19 cellular contexts compared by ENCODE assay signal in the genomic region with DNA sequence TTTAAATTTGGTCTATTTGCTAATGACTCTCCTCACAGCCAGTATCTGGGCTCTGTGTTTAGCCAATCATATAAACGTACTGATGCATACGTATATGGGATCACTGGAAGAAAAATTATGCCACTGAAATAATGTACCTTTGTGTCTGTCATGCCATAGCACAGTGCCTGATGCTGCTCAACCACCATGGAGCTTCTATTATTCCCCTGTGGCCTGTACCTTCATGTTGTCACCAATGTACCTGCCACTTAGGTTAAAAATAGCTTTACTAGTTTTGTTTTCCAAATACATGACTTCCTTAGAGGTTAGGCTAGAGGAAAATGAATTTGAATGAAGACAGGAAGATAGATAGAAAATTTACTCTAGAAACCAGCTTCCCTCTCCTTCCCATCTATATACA. TPM values are rescaled to one million over a fixed set of nuclear protein-coding genes. Genes with fewer than 3 reads are reported as not detected.
DNase-seq lines count a peak whose midpoint lies in the region; ATAC-seq and TF ChIP-seq lines count a peak whose summit lies in the region.
"Had no signal": no experiment of that assay in that cellular context is flagged by ENCODE, and none has a peak within 500 bp of the region (broad histone marks: within the 10 kb centered on the region; RNA-seq: fewer than 3 reads in every experiment).

No MANE protein-coding gene starts in this region.

- no peak overlapping the region for H3K27ac ChIP-seq in CD4-positive, alpha-beta T cell (ENCODE audit: low read depth, low read length)
- H3K27ac ChIP-seq in breast epithelium = no peak overlapping the region
- H3K27ac ChIP-seq: epithelial cell of prostate had no signal

- peaks cover 5% of the 10 kb centered on the region for H3K36me3 ChIP-seq in breast epithelium
- H3K36me3 ChIP-seq: HAP-1 had no signal

- H3K9me3 Mint-ChIP-seq in CD4-positive, alpha-beta T cell = peaks cover 3% of the 10 kb centered on the region
- peaks cover 9% of the 10 kb centered on the region for H3K9me3 Mint-ChIP-seq in WTC11

- ATAC-seq in CD4-positive, alpha-beta T cell (ENCODE audit: poor library complexity) = no peak
- peak; percentile 87 for ATAC-seq in GM18907 (IDR thresholded peaks at IDR 0.05; ENCODE audit: unreplicated experiment)
- ATAC-seq in HG03108 (IDR thresholded peaks at IDR 0.05; ENCODE audit: unreplicated experiment) = peak; percentile 82
- no peak for ATAC-seq in WTC11
- ATAC-seq in HG02885 (IDR thresholded peaks at IDR 0.05; ENCODE audit: poor library complexity, unreplicated experiment) = no peak

- no peaks in the 10 kb centered on the region for H3K27me3 ChIP-seq in CD4-positive, alpha-beta T cell (ENCODE audit: control insufficient read depth, insufficient read depth, low read length)
- H3K27me3 ChIP-seq in breast epithelium = no peaks in the 10 kb centered on the region
- H3K27me3 ChIP-seq: transverse colon had no signal

- POLR2A ChIA-PET in CD4-positive, alpha-beta T cell (lab: Charles Lee) = no interaction called here
- POLR2A ChIA-PET in WTC11 (lab: Charles Lee) = no interaction called here

- no peaks in the 10 kb centered on the region for H3K27me3 Mint-ChIP-seq in CD4-positive, alpha-beta T cell
- H3K27me3 Mint-ChIP-seq in WTC11 (ENCODE audit: low read depth) = no peaks in the 10 kb centered on the region

- H3K9me3 ChIP-seq in CD4-positive, alpha-beta T cell (ENCODE audit: control insufficient read depth, low read length) = peaks cover 8% of the 10 kb centered on the region
- no peaks in the 10 kb centered on the region for H3K9me3 ChIP-seq in breast epithelium
- H3K9me3 ChIP-seq: HAP-1 had no signal

- no peaks in the 10 kb centered on the region for H3K4me1 ChIP-seq in breast epithelium
- H3K4me1 ChIP-seq: HAP-1 had no signal

- no peak for TF ChIP-seq CTCF in CD4-positive, alpha-beta T cell (IDR thresholded peaks at IDR 0.05)
- TF ChIP-seq CTCF in WTC11 (IDR thresholded peaks at IDR 0.05) = no peak
- TF ChIP-seq CTCF in breast epithelium (IDR thresholded peaks at IDR 0.05) = no peak

- TF ChIP-seq POLR2A in breast epithelium (IDR thresholded peaks at IDR 0.05) = no peak

- DNase-seq in CD4-positive, alpha-beta T cell = no peak
- no peak for DNase-seq in WTC11 (ENCODE audit: low spot score)
- no peak for DNase-seq in breast epithelium (ENCODE audit: low spot score in 2 of 2)
- DNase-seq in hepatic stellate cell (ENCODE audit: low spot score) = no peak
- no peak for DNase-seq in NCI-H1694 treated with DMSO at 0.1 percent for 48 hours (lab: John Stamatoyannopoulos, UW)
- DNase-seq: activated CD4-positive, alpha-beta T cell treated with anti-CD3 and anti-CD28 coated beads for 1 hour; activated T-cell treated with anti-CD3 and anti-CD28 coated beads, Interleukin-2, amount 50 U/mL, for 4 hours; DMS53; glutamatergic neuron; kidney; NCI-H1694; stimulated activated CD4-positive, alpha-beta T cell treated with anti-CD3 and anti-CD28 coated beads, Interleukin-1b, Interleukin-23, amount 100 ng/mL, for 48 hours; transverse colon had no signal

- H3K4me1 Mint-ChIP-seq in CD4-positive, alpha-beta T cell (ENCODE audit: low read depth) = peaks cover 29% of the 10 kb centered on the region
- H3K4me1 Mint-ChIP-seq in WTC11 = peaks cover 14% of the 10 kb centered on the region

- peaks cover 76% of the 10 kb centered on the region for H3K36me3 Mint-ChIP-seq in CD4-positive, alpha-beta T cell (ENCODE audit: low read depth)
- H3K36me3 Mint-ChIP-seq in WTC11 = peaks cover 20% of the 10 kb centered on the region

- CTCF ChIA-PET in CD4-positive, alpha-beta T cell (lab: Charles Lee) = interaction anchor here (1.4 kb wide), 1 partner anchor 21 kb away, joined by 3 read pairs; no protein-coding TSS in a partner anchor
- CTCF ChIA-PET in WTC11 (lab: Charles Lee) = interaction anchor here (1.6 kb wide), 1 partner anchor 114 kb away, joined by 8 read pairs; no protein-coding TSS in a partner anchor

- no peak overlapping the region for H3K4me3 ChIP-seq in breast epithelium
- H3K4me3 ChIP-seq: HAP-1, transverse colon had no signal

- intact Hi-C loops in CD4-positive, alpha-beta T cell (cut with DNase I, micrococcal nuclease) = no loop called here
- intact Hi-C loops in breast epithelium (cut with DNase I; ENCODE audit: low total_unique reads) = no loop called here

- H3K27ac Mint-ChIP-seq in CD4-positive, alpha-beta T cell = peak overlapping the region; percentile 42
- H3K27ac Mint-ChIP-seq in WTC11 = peak overlapping the region; percentile 17; the same call in 1 of the 2 replicates

- no peak overlapping the region for H3K4me3 Mint-ChIP-seq in CD4-positive, alpha-beta T cell
- no peak overlapping the region for H3K4me3 Mint-ChIP-seq in WTC11
- H3K4me3 Mint-ChIP-seq: activated T-cell treated with anti-CD3 and anti-CD28 coated beads, Interleukin-2, amount 50 U/mL, for 4 hours had no signal

TF ChIP-seq in WTC11, 78 proteins besides CTCF, POLR2A, EP300 and RAD21:
- TF ChIP-seq ATF6 (CRISPR knock-in tag; IDR thresholded peaks at IDR 0.05) = no peak
- no peak for TF ChIP-seq ZNF396 (CRISPR knock-in tag; IDR thresholded peaks at IDR 0.05; ENCODE audit: borderline replicate concordance)
TF ChIP-seq in WTC11: peak in this region for 0.

RNA-seq across cellular contexts. Expression of gene HACD4, which starts 34.6 kb away (rescaled TPM):
- total RNA-seq in CD4-positive, alpha-beta T cell = 1 to 10 TPM; 5.9 to 6.5 TPM
- 0.94 to 1.2 TPM (median 1.1 TPM) in 3 replicates for total RNA-seq in WTC11 (2021)
- total RNA-seq in breast epithelium = 1 to 10 TPM; 3.3 to 5.1 (median 4.0) TPM
- total RNA-seq: NCI-H460 had no signal

Comparison
In these comparisons a context has a peak if more than half of its experiments do, and no peak if none do; other contexts are left out.
1. ATAC-seq: peak in GM18907 (single experiment) and HG03108 (single experiment); none in CD4-positive, alpha-beta T cell (single experiment), WTC11 (single experiment) and HG02885 (single experiment).